In genomic region chr4:8866828-8867623, GRCh38 we compare ENCODE assay signal across 27 cellular contexts. TPM values are rescaled to one million over a fixed set of nuclear protein-coding genes. Genes with fewer than 3 reads are reported as not detected.
DNase-seq lines count a peak whose midpoint lies in the region; ATAC-seq and TF ChIP-seq lines count a peak whose summit lies in the region.
"Had no signal": no experiment of that assay in that cellular context is flagged by ENCODE, and none has a peak within 500 bp of the region (broad histone marks: within the 10 kb centered on the region; RNA-seq: fewer than 3 reads in every experiment).

No MANE protein-coding gene starts in this region.

- no peaks in the 10 kb centered on the region for H3K79me2 ChIP-seq in neural cell (replicated peaks; ENCODE audit: insufficient read depth, low read length)

- H3K4me3 ChIP-seq in heart left ventricle = peak overlapping the region in 3 of 12 donors; percentile 3 to 28 (median 3)
- H3K4me3 ChIP-seq in endodermal cell (ENCODE audit: low read length) = no peak overlapping the region
- H3K4me3 ChIP-seq in neural cell (ENCODE audit: low read length) = no peak overlapping the region
- H3K4me3 ChIP-seq: BLaER1, Peyer's patch had no signal

- no peak overlapping the region for H3K4me3 Mint-ChIP-seq in endodermal cell
- H3K4me3 Mint-ChIP-seq in type B pancreatic cell = no peak overlapping the region
- no peak overlapping the region for H3K4me3 Mint-ChIP-seq in activated T-cell treated with anti-CD3 and anti-CD28 coated beads, Interleukin-2, amount 50 U/mL, for 24 hours
- H3K4me3 Mint-ChIP-seq: CD4-positive, alpha-beta T cell had no signal

- TF ChIP-seq POLR2A in heart left ventricle (IDR thresholded peaks at IDR 0.05) = no peak

- H3K27ac ChIP-seq in heart left ventricle (no peak overlapping the region), endodermal cell (ENCODE audit: low read depth, low read length) (no peak overlapping the region), neural cell (ENCODE audit: low read length) (no peak overlapping the region)
- H3K27ac ChIP-seq: 22Rv1, BLaER1, HL-60, Peyer's patch had no signal

- peaks cover under 1% of the 10 kb centered on the region for H3K9me3 Mint-ChIP-seq in endodermal cell
- no peaks in the 10 kb centered on the region for H3K9me3 Mint-ChIP-seq in type B pancreatic cell
- H3K9me3 Mint-ChIP-seq in activated T-cell treated with anti-CD3 and anti-CD28 coated beads, Interleukin-2, amount 50 U/mL, for 24 hours = no peaks in the 10 kb centered on the region
- H3K9me3 Mint-ChIP-seq: CD4-positive, alpha-beta T cell had no signal

- no peaks in the 10 kb centered on the region for H3K9me2 ChIP-seq in neural cell (ENCODE audit: insufficient read depth, low read length)

- H3K4me1 ChIP-seq in heart left ventricle (peaks cover 0 to 38% (median 0%) of the 10 kb centered on the region in 12 donors), endodermal cell (ENCODE audit: control insufficient read depth, insufficient read depth, low read length) (no peaks in the 10 kb centered on the region)
- H3K4me1 ChIP-seq: BLaER1 had no signal

- no peaks in the 10 kb centered on the region for H4K20me1 ChIP-seq in neural cell (ENCODE audit: insufficient read depth)

- DNase-seq in Right ventricle myocardium inferior (ENCODE audit: missing footprints) (peak; percentile 22), heart left ventricle (no peak), endodermal cell (peak; percentile 66), type B pancreatic cell (ENCODE audit: extremely low spot score, unreplicated experiment) (no peak), NCI-H1436 treated with DMSO at 0.1 percent for 48 hours (lab: John Stamatoyannopoulos, UW) (no peak)
- no peak for DNase-seq in activated T-cell treated with anti-CD3 and anti-CD28 coated beads, Interleukin-2, amount 50 U/mL, for 24 hours
- DNase-seq: ACHN; CD4-positive, alpha-beta T cell; COR-L47; DMS79 treated with DMSO at 0.1 percent for 48 hours; HCEC 1CT; KBM-7; NCI-H1092 treated with DMSO at 0.1 percent for 48 hours; NCI-H146; NCI-H2029; NCI-H2171; NCI-H345; NCI-H524; NCI-H82; Peyer's patch had no signal

- H3K36me3 ChIP-seq in heart left ventricle = no peaks in the 10 kb centered on the region
- no peaks in the 10 kb centered on the region for H3K36me3 ChIP-seq in endodermal cell (ENCODE audit: control insufficient read depth, insufficient read depth, low read length)
- no peaks in the 10 kb centered on the region for H3K36me3 ChIP-seq in neural cell (ENCODE audit: insufficient read depth, low read length)
- H3K36me3 ChIP-seq: BLaER1, Peyer's patch had no signal

- intact Hi-C loops in Right ventricle myocardium inferior (cut with DNase I) = no loop called here
- intact Hi-C loops in heart left ventricle (cut with DNase I) = no loop called here

- H3K36me3 Mint-ChIP-seq in endodermal cell (ENCODE audit: low read depth) (no peaks in the 10 kb centered on the region), type B pancreatic cell (peaks cover 3% of the 10 kb centered on the region)
- no peaks in the 10 kb centered on the region for H3K36me3 Mint-ChIP-seq in activated T-cell treated with anti-CD3 and anti-CD28 coated beads, Interleukin-2, amount 50 U/mL, for 24 hours (ENCODE audit: low read depth)

- H3K9me3 ChIP-seq in heart left ventricle (no peaks in the 10 kb centered on the region), endodermal cell (ENCODE audit: control insufficient read depth, low read length) (no peaks in the 10 kb centered on the region), neural cell (ENCODE audit: low read length) (no peaks in the 10 kb centered on the region)
- H3K9me3 ChIP-seq: Peyer's patch had no signal

- H3K27ac Mint-ChIP-seq in endodermal cell (no peak overlapping the region), type B pancreatic cell (peak overlapping the region; percentile 46)
- no peak overlapping the region for H3K27ac Mint-ChIP-seq in activated T-cell treated with anti-CD3 and anti-CD28 coated beads, Interleukin-2, amount 50 U/mL, for 24 hours
- H3K27ac Mint-ChIP-seq: CD4-positive, alpha-beta T cell had no signal

- no peaks in the 10 kb centered on the region for H3F3A ChIP-seq in neural cell (ENCODE audit: insufficient read depth, low read length, poor library complexity, severe bottlenecking)

- TF ChIP-seq CTCF in heart left ventricle (IDR thresholded peaks at IDR 0.05) (no peak), endodermal cell (conservative IDR thresholded peaks at IDR 0.05) (no peak), neural cell (IDR thresholded peaks at IDR 0.05; ENCODE audit: poor library complexity, severe bottlenecking) (no peak), type B pancreatic cell (conservative IDR thresholded peaks at IDR 0.05) (no peak)

- TF ChIP-seq RAD21 in neural cell (conservative IDR thresholded peaks at IDR 0.05) = no peak

- no peak overlapping the region for H3K4me2 ChIP-seq in neural cell (ENCODE audit: low read length)
- H3K4me2 ChIP-seq: BLaER1 had no signal

- WGBS in heart left ventricle, 4 donors = 1 to 5% (median 3%) methylated on average over 23 to 42 of the region's 42 CpGs
- WGBS in endodermal cell (ENCODE audit: insufficient coverage in 1 of 2, insufficient read length in 1 of 2), 2 experiments = 5 to 9% methylated on average over 17 to 42 of the region's 42 CpGs

- H3K27me3 Mint-ChIP-seq in endodermal cell (ENCODE audit: insufficient read depth) = peaks cover 91% of the 10 kb centered on the region
- peaks cover 81% of the 10 kb centered on the region for H3K27me3 Mint-ChIP-seq in type B pancreatic cell
- H3K27me3 Mint-ChIP-seq in activated T-cell treated with anti-CD3 and anti-CD28 coated beads, Interleukin-2, amount 50 U/mL, for 24 hours = peaks cover 80% of the 10 kb centered on the region

- ATAC-seq in Right ventricle myocardium inferior (no peak), heart left ventricle (no peak), GM18502 (IDR thresholded peaks at IDR 0.05; ENCODE audit: poor library complexity, unreplicated experiment) (no peak)

- H2AFZ ChIP-seq in neural cell (ENCODE audit: low read depth, low read length) = no peak overlapping the region

- TF ChIP-seq EP300 in neural cell (conservative IDR thresholded peaks at IDR 0.05; ENCODE audit: poor library complexity, severe bottlenecking) = no peak

- H3K4me1 Mint-ChIP-seq in endodermal cell = peaks cover 4% of the 10 kb centered on the region
- H3K4me1 Mint-ChIP-seq in type B pancreatic cell (ENCODE audit: unreplicated experiment) = peaks cover 9% of the 10 kb centered on the region
- peaks cover 2% of the 10 kb centered on the region for H3K4me1 Mint-ChIP-seq in activated T-cell treated with anti-CD3 and anti-CD28 coated beads, Interleukin-2, amount 50 U/mL, for 24 hours (ENCODE audit: low read depth)

- H3K27me3 ChIP-seq in heart left ventricle (peaks cover 67 to 95% (median 87%) of the 10 kb centered on the region in 9 donors), endodermal cell (ENCODE audit: control insufficient read depth, insufficient read depth, low read length, poor library complexity, severe bottlenecking) (peaks cover 97% of the 10 kb centered on the region), neural cell (ENCODE audit: insufficient read depth, low read depth, low read length) (peaks cover 92% of the 10 kb centered on the region)

- H3K9ac ChIP-seq in endodermal cell (ENCODE audit: extremely low read depth, low read length, poor library complexity, severe bottlenecking) (no peak overlapping the region), neural cell (ENCODE audit: low read length) (no peak overlapping the region)
- H3K9ac ChIP-seq: BLaER1 had no signal

TF ChIP-seq in neural cell, 6 proteins besides CTCF, POLR2A, EP300 and RAD21:
- TF ChIP-seq POLR2AphosphoS5 (IDR thresholded peaks at IDR 0.05) = no peak
- peak; percentile 89 for TF ChIP-seq EZH2 (IDR thresholded peaks at IDR 0.05; ENCODE audit: borderline replicate concordance, insufficient read depth, low read length, poor library complexity, severe bottlenecking)

RNA-seq across cellular contexts. Expression of gene HMX1, which starts 4.6 kb away (rescaled TPM):
- total RNA-seq in Right ventricle myocardium inferior (not detected), heart left ventricle (under 1 TPM in 1 of 9 donors, not detected in 8; 0.25 TPM), endodermal cell (1 to 10 TPM in 1 of 2 donors, not detected in 1; 1.2 TPM), type B pancreatic cell (ENCODE audit: low replicate concordance) (3.2 and 3.4 TPM in 2 replicates)
- polyA plus RNA-seq in heart left ventricle (not detected), neural cell (0.89 and 1.1 TPM in 2 replicates)
- polyA plus RNA-seq in endodermal cell (2013, experiment 1 of 2) = 1.4 TPM
- 0.95 TPM for polyA plus RNA-seq in endodermal cell (2013, experiment 2 of 2)
- 0.73 and 0.93 TPM in 2 replicates for polyA minus RNA-seq in neural cell
- total RNA-seq: CD4-positive, alpha-beta T cell; HT-29; OCI-LY7; Peyer's patch had no signal

Comparison
In these comparisons a context has a peak if more than half of its experiments do, and no peak if none do; other contexts are left out.
1. DNase-seq: peak in Right ventricle myocardium inferior (single experiment) and endodermal cell (single experiment); none in heart left ventricle (0 of 5), type B pancreatic cell (single experiment), NCI-H1436 treated with DMSO at 0.1 percent for 48 hours (single experiment) and activated T-cell treated with anti-CD3 and anti-CD28 coated beads, Interleukin-2, amount 50 U/mL, for 24 hours (single experiment).